25 cellular contexts compared by ENCODE assay signal in genomic region chr5:140996055-140996454, GRCh38. TPM values are rescaled to one million over a fixed set of nuclear protein-coding genes. Genes with fewer than 3 reads are reported as not detected.
DNase-seq lines count a peak whose midpoint lies in the region; ATAC-seq and TF ChIP-seq lines count a peak whose summit lies in the region.
"Had no signal": no experiment of that assay in that cellular context is flagged by ENCODE, and none has a peak within 500 bp of the region (broad histone marks: within the 10 kb centered on the region; RNA-seq: fewer than 3 reads in every experiment).

No MANE protein-coding gene starts in this region.

- no peak for TF ChIP-seq CTCF in thyroid gland (IDR thresholded peaks at IDR 0.05)

- H3K4me3 ChIP-seq in SK-N-MC: peak overlapping the region; percentile 7
- H3K4me3 ChIP-seq in thyroid gland (replicated peaks in 1 of 3): no peak overlapping the region
- H3K4me3 ChIP-seq: coronary artery, spleen had no signal

- H3K36me3 ChIP-seq in SK-N-MC (ENCODE audit: insufficient read depth, low read length) (no peaks in the 10 kb centered on the region), thyroid gland (no peaks in the 10 kb centered on the region)
- H3K36me3 ChIP-seq: spleen had no signal

- H3K27ac ChIP-seq in SK-N-MC: peak overlapping the region; percentile 35
- H3K27ac ChIP-seq in thyroid gland: no peak overlapping the region
- H3K27ac ChIP-seq: coronary artery, HL-60, spleen had no signal

- peaks cover 0 to 7% of the 10 kb centered on the region in 2 donors for H3K4me1 ChIP-seq in thyroid gland
- H3K4me1 ChIP-seq: Caco-2 had no signal

- TF ChIP-seq POLR2A in thyroid gland (IDR thresholded peaks at IDR 0.05): no peak

- WGBS in thyroid gland, 2 donors: 78 to 83% methylated on average over 1 of the region's 1 CpG

- intact Hi-C loops in thyroid gland (cut with DNase I): no loop called here

- ATAC-seq in HG02981 (IDR thresholded peaks at IDR 0.05; ENCODE audit: unreplicated experiment): no peak
- ATAC-seq: left lobe of liver; stimulated activated naive CD8-positive, alpha-beta T cell treated with anti-CD3 and anti-CD28 coated beads, Interleukin-15, amount 100 ng/mL, for 72 hours had no signal

- no peak overlapping the region for H3K9ac ChIP-seq in SK-N-MC (ENCODE audit: insufficient read length)

- H3K27me3 ChIP-seq in thyroid gland: no peaks in the 10 kb centered on the region

- DNase-seq in NCI-H1105 treated with DMSO at 0.1 percent for 48 hours (lab: John Stamatoyannopoulos, UW): peak; percentile 17
- DNase-seq in NCI-H1105 (lab: John Stamatoyannopoulos, UW): no peak
- peak; percentile 14 for DNase-seq in SK-N-MC (ENCODE audit: low read depth, low spot score)
- DNase-seq in globus pallidus (ENCODE audit: low spot score): peak; percentile 20
- DNase-seq in thyroid gland: peak; percentile 27 to 32
- DNase-seq in GF-D8 (lab: John Stamatoyannopoulos, UW): no peak
- DNase-seq in GM19240 (ENCODE audit: insufficient read length, low spot score): no peak
- DNase-seq: 8988T; Caco-2; HFFc6; NCI-H146; NCI-H345; retina; spleen; stimulated activated CD4-positive, alpha-beta T cell treated with anti-CD3 and anti-CD28 coated beads, Interleukin-4, amount 100 ng/mL, for 24 hours; stimulated activated naive CD8-positive, alpha-beta T cell treated with anti-CD3 and anti-CD28 coated beads, Interleukin-15, amount 100 ng/mL, for 72 hours; T1000; trophoblast cell had no signal

- H3K9me3 ChIP-seq in SK-N-MC (ENCODE audit: low read depth, low read length) (no peaks in the 10 kb centered on the region), thyroid gland (no peaks in the 10 kb centered on the region)
- H3K9me3 ChIP-seq: Caco-2, spleen had no signal

RNA-seq across cellular contexts. Expression of gene PCDHAC2, which starts 29.8 kb away (rescaled TPM):
- 1 to 10 TPM; 2.0 to 5.4 (median 3.4) TPM for total RNA-seq in thyroid gland
- total RNA-seq: activated T-helper 1 cell treated with anti-CD3 and anti-CD28 coated beads, Interleukin-12 subunit alpha, Interleukin-12 subunit beta, Interleukin-2, Interleukin-4 antibody, amounts not matched to agents 30 ng/mL and 10 ng/mL and 1 ng/mL, durations not matched to agents 14 hours and 24 hours and 36 hours; B cell; Caco-2; HFFc6 had no signal

RNA-seq across cellular contexts. Expression of gene PCDHB1, which starts 55.1 kb away (rescaled TPM):
- under 1 TPM in 1 of 4 donors, not detected in 3; under 0.01 TPM for total RNA-seq in thyroid gland
- total RNA-seq: activated T-helper 1 cell treated with anti-CD3 and anti-CD28 coated beads, Interleukin-12 subunit alpha, Interleukin-12 subunit beta, Interleukin-2, Interleukin-4 antibody, amounts not matched to agents 30 ng/mL and 10 ng/mL and 1 ng/mL, durations not matched to agents 14 hours and 24 hours and 36 hours; B cell; Caco-2; fibroblast of lung; HFFc6; left lobe of liver; spleen had no signal

Comparison
In these comparisons a context has a peak if more than half of its experiments do, and no peak if none do; other contexts are left out.
1. DNase-seq: peak in NCI-H1105 treated with DMSO at 0.1 percent for 48 hours (single experiment), SK-N-MC (single experiment), globus pallidus (single experiment) and thyroid gland (2 of 2); none in NCI-H1105 (single experiment), GF-D8 (single experiment) and GM19240 (single experiment).